40 cellular contexts compared by ENCODE assay signal in genomic region chr22:38155703-38156102, GRCh38. TPM values are rescaled to one million over a fixed set of nuclear protein-coding genes. Genes with fewer than 3 reads are reported as not detected.
"Had no signal": no experiment of that assay in that cellular context is flagged by ENCODE, and none has a peak within 500 bp of the region (broad histone marks: within the 10 kb centered on the region; RNA-seq: fewer than 3 reads in every experiment).

No MANE protein-coding gene starts in this region.

- H3K36me3 ChIP-seq: adrenal gland, ascending aorta, brain microvascular endothelial cell, breast epithelium, cardiac muscle cell had no signal

- H3K4me1 Mint-ChIP-seq: activated naive CD4-positive, alpha-beta T cell treated with anti-CD3 and anti-CD28 coated beads, Interleukin-2, amount 10 ng/mL, durations not matched to agents 7 days and 5 days; activated naive CD8-positive, alpha-beta T cell treated with anti-CD3 and anti-CD28 coated beads, Interleukin-2, amount 50 U/mL, for 24 hours had no signal

- H3K27me3 Mint-ChIP-seq: activated naive CD4-positive, alpha-beta T cell treated with anti-CD3 and anti-CD28 coated beads, Interleukin-2, amount 10 ng/mL, durations not matched to agents 7 days and 5 days; activated naive CD4-positive, alpha-beta T cell treated with anti-CD3 and anti-CD28 coated beads, Interleukin-2, amount 50 U/mL, for 24 hours; activated naive CD8-positive, alpha-beta T cell; activated naive CD8-positive, alpha-beta T cell treated with anti-CD3 and anti-CD28 coated beads for 36 hours; activated naive CD8-positive, alpha-beta T cell treated with anti-CD3 and anti-CD28 coated beads, Interleukin-2, amount 10 ng/mL, durations not matched to agents 7 days and 5 days; activated naive CD8-positive, alpha-beta T cell treated with anti-CD3 and anti-CD28 coated beads, Interleukin-2, amount 50 U/mL, for 24 hours; activated T-cell treated with anti-CD3 and anti-CD28 coated beads, Interleukin-2, amount 50 U/mL, for 24 hours; activated T-helper 17 cell treated with anti-CD3 and anti-CD28 coated beads, Interleukin-2, amount 50 U/mL, for 72 hours; brain; central memory CD8-positive, alpha-beta T cell had no signal

- DNase-seq: activated effector memory CD4-positive, alpha-beta T cell treated with anti-CD3 and anti-CD28 coated beads, Interleukin-2, amount 50 U/mL, for 16 hours; activated effector memory CD4-positive, alpha-beta T cell treated with Interleukin-2 at 50 U/mL for 16 hours; activated gamma-delta T cell; activated gamma-delta T cell treated with Interleukin-2 at 50 U/mL for 16 hours; activated naive CD4-positive, alpha-beta T cell; activated naive CD4-positive, alpha-beta T cell treated with anti-CD3 and anti-CD28 coated beads for 36 hours; activated naive CD4-positive, alpha-beta T cell treated with anti-CD3 and anti-CD28 coated beads, Interleukin-2, amount 10 ng/mL, durations not matched to agents 7 days and 5 days; activated naive CD4-positive, alpha-beta T cell treated with anti-CD3 and anti-CD28 coated beads, Interleukin-2, amount 50 U/mL, for 16 hours; activated naive CD4-positive, alpha-beta T cell treated with Interleukin-2 at 50 U/mL for 16 hours; activated naive CD8-positive, alpha-beta T cell treated with anti-CD3 and anti-CD28 coated beads for 36 hours; activated naive CD8-positive, alpha-beta T cell treated with anti-CD3 and anti-CD28 coated beads, Interleukin-2, amount 10 ng/mL, durations not matched to agents 7 days and 5 days; activated naive CD8-positive, alpha-beta T cell treated with anti-CD3 and anti-CD28 coated beads, Interleukin-2, amount 50 U/mL, for 24 hours; activated T-cell treated with anti-CD3 and anti-CD28 coated beads, Interleukin-2, amount 50 U/mL, for 1 hour; activated T-cell treated with anti-CD3 and anti-CD28 coated beads, Interleukin-2, amount 50 U/mL, for 24 hours; activated T-cell treated with anti-CD3 and anti-CD28 coated beads, Interleukin-2, amount 50 U/mL, for 4 hours; activated T-cell treated with anti-CD3 and anti-CD28 coated beads, Interleukin-2, amount 50 U/mL, for 48 hours; activated T-cell treated with anti-CD3 and anti-CD28 coated beads, Interleukin-2, amount 50 U/mL, for 72 hours; amniotic stem cell; amygdala; anterior cingulate cortex; body of pancreas; brain microvascular endothelial cell; caudate nucleus; central memory CD4-positive, alpha-beta T cell; cerebellar nuclear complex had no signal

- H3K36me3 Mint-ChIP-seq: activated naive CD4-positive, alpha-beta T cell treated with anti-CD3 and anti-CD28 coated beads, Interleukin-2, amount 10 ng/mL, durations not matched to agents 7 days and 5 days; activated naive CD4-positive, alpha-beta T cell treated with anti-CD3 and anti-CD28 coated beads, Interleukin-2, amount 50 U/mL, for 72 hours had no signal

- H3K27me3 ChIP-seq: adrenal gland, ascending aorta, body of pancreas, brain microvascular endothelial cell, breast epithelium, cardiac muscle cell had no signal

- H3K27ac ChIP-seq: adrenal gland, ascending aorta, body of pancreas, brain microvascular endothelial cell, breast epithelium, cardiac muscle cell had no signal

- H3K4me3 Mint-ChIP-seq: activated naive CD4-positive, alpha-beta T cell treated with anti-CD3 and anti-CD28 coated beads for 36 hours; activated naive CD4-positive, alpha-beta T cell treated with anti-CD3 and anti-CD28 coated beads, Interleukin-2, amount 10 ng/mL, durations not matched to agents 7 days and 5 days; activated naive CD4-positive, alpha-beta T cell treated with anti-CD3 and anti-CD28 coated beads, Interleukin-2, amount 50 U/mL, for 24 hours; activated naive CD8-positive, alpha-beta T cell; activated naive CD8-positive, alpha-beta T cell treated with anti-CD3 and anti-CD28 coated beads for 36 hours; activated naive CD8-positive, alpha-beta T cell treated with anti-CD3 and anti-CD28 coated beads, Interleukin-2, amount 10 ng/mL, durations not matched to agents 7 days and 5 days; activated naive CD8-positive, alpha-beta T cell treated with anti-CD3 and anti-CD28 coated beads, Interleukin-2, amount 50 U/mL, for 24 hours; activated T-cell treated with anti-CD3 and anti-CD28 coated beads, Interleukin-2, amount 50 U/mL, for 24 hours; activated T-cell treated with anti-CD3 and anti-CD28 coated beads, Interleukin-2, amount 50 U/mL, for 4 hours; activated T-cell treated with anti-CD3 and anti-CD28 coated beads, Interleukin-2, amount 50 U/mL, for 72 hours; activated T-helper 1 cell treated with anti-CD3 and anti-CD28 coated beads, Interleukin-12 subunit alpha, Interleukin-12 subunit beta, Interleukin-2, Interleukin-4 antibody, amounts not matched to agents 30 ng/mL and 10 ng/mL and 1 ng/mL, durations not matched to agents 14 hours and 24 hours and 36 hours; activated T-helper 17 cell treated with anti-CD3 and anti-CD28 coated beads, Interleukin-2, amount 50 U/mL, for 72 hours; brain; central memory CD8-positive, alpha-beta T cell had no signal

- H3K9me3 ChIP-seq: adrenal gland, ascending aorta, body of pancreas, breast epithelium had no signal

- H3K4me1 ChIP-seq: adrenal gland, ascending aorta, breast epithelium had no signal

- ATAC-seq: activated naive CD4-positive, alpha-beta T cell treated with anti-CD3 and anti-CD28 coated beads, Interleukin-2, amount 50 U/mL, for 72 hours; activated naive CD8-positive, alpha-beta T cell treated with anti-CD3 and anti-CD28 coated beads, Interleukin-2, amount 50 U/mL, for 24 hours; activated T-cell treated with anti-CD3 and anti-CD28 coated beads, Interleukin-2, amount 50 U/mL, for 4 hours; activated T-cell treated with anti-CD3 and anti-CD28 coated beads, Interleukin-2, amount 50 U/mL, for 72 hours; activated T-helper 17 cell treated with anti-CD3 and anti-CD28 coated beads, Interleukin-2, amount 50 U/mL, for 72 hours; body of pancreas had no signal

- H3K27ac Mint-ChIP-seq: activated naive CD4-positive, alpha-beta T cell treated with anti-CD3 and anti-CD28 coated beads for 36 hours; activated naive CD4-positive, alpha-beta T cell treated with anti-CD3 and anti-CD28 coated beads, Interleukin-2, amount 10 ng/mL, durations not matched to agents 7 days and 5 days; activated naive CD4-positive, alpha-beta T cell treated with anti-CD3 and anti-CD28 coated beads, Interleukin-2, amount 50 U/mL, for 24 hours; activated naive CD4-positive, alpha-beta T cell treated with anti-CD3 and anti-CD28 coated beads, Interleukin-2, amount 50 U/mL, for 72 hours; activated naive CD8-positive, alpha-beta T cell; activated naive CD8-positive, alpha-beta T cell treated with anti-CD3 and anti-CD28 coated beads for 36 hours; activated naive CD8-positive, alpha-beta T cell treated with anti-CD3 and anti-CD28 coated beads, Interleukin-2, amount 10 ng/mL, durations not matched to agents 7 days and 5 days; activated naive CD8-positive, alpha-beta T cell treated with anti-CD3 and anti-CD28 coated beads, Interleukin-2, amount 50 U/mL, for 24 hours; activated T-cell treated with anti-CD3 and anti-CD28 coated beads, Interleukin-2, amount 50 U/mL, for 24 hours; activated T-cell treated with anti-CD3 and anti-CD28 coated beads, Interleukin-2, amount 50 U/mL, for 72 hours; activated T-helper 1 cell treated with anti-CD3 and anti-CD28 coated beads, Interleukin-12 subunit alpha, Interleukin-12 subunit beta, Interleukin-2, Interleukin-4 antibody, amounts not matched to agents 30 ng/mL and 10 ng/mL and 1 ng/mL, durations not matched to agents 14 hours and 24 hours and 36 hours; activated T-helper 17 cell treated with anti-CD3 and anti-CD28 coated beads, Interleukin-2, amount 50 U/mL, for 72 hours; activated T-helper 2 cell treated with anti-CD3 and anti-CD28 coated beads, Interferon-gamma antibody, Interleukin-2, Interleukin-4, amounts not matched to agents 10 μg/mL and 5 μg/mL and 100 μg/mL, durations not matched to agents 14 hours and 24 hours and 36 hours; brain had no signal

- H3K9me3 Mint-ChIP-seq: activated naive CD4-positive, alpha-beta T cell treated with anti-CD3 and anti-CD28 coated beads for 36 hours; activated naive CD4-positive, alpha-beta T cell treated with anti-CD3 and anti-CD28 coated beads, Interleukin-2, amount 10 ng/mL, durations not matched to agents 7 days and 5 days; activated naive CD4-positive, alpha-beta T cell treated with anti-CD3 and anti-CD28 coated beads, Interleukin-2, amount 50 U/mL, for 24 hours; activated naive CD4-positive, alpha-beta T cell treated with anti-CD3 and anti-CD28 coated beads, Interleukin-2, amount 50 U/mL, for 72 hours; activated naive CD8-positive, alpha-beta T cell treated with anti-CD3 and anti-CD28 coated beads for 36 hours; activated naive CD8-positive, alpha-beta T cell treated with anti-CD3 and anti-CD28 coated beads, Interleukin-2, amount 10 ng/mL, durations not matched to agents 7 days and 5 days; activated naive CD8-positive, alpha-beta T cell treated with anti-CD3 and anti-CD28 coated beads, Interleukin-2, amount 50 U/mL, for 24 hours; activated T-cell treated with anti-CD3 and anti-CD28 coated beads, Interleukin-2, amount 50 U/mL, for 24 hours; activated T-cell treated with anti-CD3 and anti-CD28 coated beads, Interleukin-2, amount 50 U/mL, for 4 hours; activated T-cell treated with anti-CD3 and anti-CD28 coated beads, Interleukin-2, amount 50 U/mL, for 72 hours; activated T-helper 1 cell treated with anti-CD3 and anti-CD28 coated beads, Interleukin-12 subunit alpha, Interleukin-12 subunit beta, Interleukin-2, Interleukin-4 antibody, amounts not matched to agents 30 ng/mL and 10 ng/mL and 1 ng/mL, durations not matched to agents 14 hours and 24 hours and 36 hours; activated T-helper 17 cell treated with anti-CD3 and anti-CD28 coated beads, Interleukin-2, amount 50 U/mL, for 72 hours; activated T-helper 2 cell treated with anti-CD3 and anti-CD28 coated beads, Interferon-gamma antibody, Interleukin-2, Interleukin-4, amounts not matched to agents 10 μg/mL and 5 μg/mL and 100 μg/mL, durations not matched to agents 14 hours and 24 hours and 36 hours; central memory CD8-positive, alpha-beta T cell had no signal

- FAIRE-seq: astrocyte, bronchial epithelial cell had no signal

- H3K4me3 ChIP-seq: adrenal gland, ascending aorta, body of pancreas, breast epithelium, cardiac muscle cell had no signal

RNA-seq across cellular contexts. Expression of gene BAIAP2L2, which starts 45.2 kb away (rescaled TPM):
- total RNA-seq: ascending aorta, cerebellum had no signal
